In the genomic region with DNA sequence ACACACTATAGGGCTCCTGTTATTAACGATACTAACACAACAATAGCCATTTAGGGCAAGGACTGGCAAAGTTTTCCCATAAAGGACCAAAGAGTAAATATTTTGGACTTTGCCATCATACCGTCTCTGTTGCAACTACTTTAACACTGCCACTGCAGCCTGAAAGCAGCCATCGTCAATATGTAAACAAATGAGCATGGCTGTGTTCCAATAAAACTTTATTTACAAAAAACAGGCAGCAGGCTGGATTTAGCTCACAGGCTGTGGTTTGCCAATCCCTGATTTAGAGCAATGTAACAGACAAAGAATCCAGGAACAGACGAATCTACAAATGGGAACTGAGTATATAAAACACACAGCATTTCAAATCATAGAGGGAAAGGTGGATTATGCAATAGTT, we compare ENCODE assay signal across 17 cellular contexts.
DNase-seq lines count a peak whose midpoint lies in the region; ATAC-seq, FAIRE-seq and TF ChIP-seq lines count a peak whose summit lies in the region.
"Had no signal": no experiment of that assay in that cellular context is flagged by ENCODE, and none has a peak within 500 bp of the region (broad histone marks: within the 10 kb centered on the region; RNA-seq: fewer than 3 reads in every experiment).

No MANE protein-coding gene starts in this region.

- dilution Hi-C loops in endothelial cell of umbilical vein (cut with MboI; ENCODE audit: extremely low pct_ligation_motif_present, low sequenced_read_pairs): no loop called here

- H3K9me3 Mint-ChIP-seq in HFFc6: peaks cover 29% of the 10 kb centered on the region
- no peaks in the 10 kb centered on the region for H3K9me3 Mint-ChIP-seq in activated T-helper 17 cell treated with anti-CD3 and anti-CD28 coated beads, Interleukin-2, amount 50 U/mL, for 72 hours
- H3K9me3 Mint-ChIP-seq: IgD-negative memory B cell had no signal

- TF ChIP-seq POLR2A in endothelial cell of umbilical vein (IDR thresholded peaks at IDR 0.05; ENCODE audit: low read depth, low read length) (no peak), erythroblast (IDR thresholded peaks at IDR 0.05; ENCODE audit: low read length) (no peak)

- POLR2A ChIA-PET in endothelial cell of umbilical vein (lab: Charles Lee): no interaction called here

- peaks cover 39% of the 10 kb centered on the region for H3K27me3 Mint-ChIP-seq in HFFc6 (ENCODE audit: insufficient read depth)
- peaks cover 22% of the 10 kb centered on the region for H3K27me3 Mint-ChIP-seq in activated T-helper 17 cell treated with anti-CD3 and anti-CD28 coated beads, Interleukin-2, amount 50 U/mL, for 72 hours

- no peak overlapping the region for H3K27ac ChIP-seq in endothelial cell of umbilical vein (ENCODE audit: insufficient read depth, low read depth, low read length)
- H3K27ac ChIP-seq: GM23248 had no signal

- H3K36me3 ChIP-seq in endothelial cell of umbilical vein (ENCODE audit: control insufficient read depth in 2 of 2, extremely low read depth in 1 of 2, insufficient read depth in 2 of 2, low read length in 2 of 2): no peaks in the 10 kb centered on the region

- DNase-seq in HFFc6 (peak; percentile 53), NCI-H446 treated with DMSO at 0.1 percent for 48 hours (lab: John Stamatoyannopoulos, UW) (peak; percentile 32), endothelial cell of umbilical vein (ENCODE audit: low read depth, low spot score) (no peak), myocyte (ENCODE audit: low read depth) (peak; percentile 52), erythroblast (lab: John Stamatoyannopoulos, UW) (no peak), sciatic nerve (ENCODE audit: low spot score) (no peak)
- DNase-seq: DMS 273 treated with DMSO at 0.1 percent for 48 hours, DND-41, GM23248, NCI-H1105, NCI-H2081, NCI-H510A, T-helper 17 cell had no signal

- H3K79me2 ChIP-seq in endothelial cell of umbilical vein (ENCODE audit: control insufficient read depth, insufficient read depth, low read length): no peaks in the 10 kb centered on the region

- H3K27ac Mint-ChIP-seq in HFFc6: peak overlapping the region; percentile 9; the same call in 1 of the 2 replicates
- no peak overlapping the region for H3K27ac Mint-ChIP-seq in activated T-helper 17 cell treated with anti-CD3 and anti-CD28 coated beads, Interleukin-2, amount 50 U/mL, for 72 hours
- H3K27ac Mint-ChIP-seq: CD14-positive monocyte, T-helper 17 cell had no signal

- no peaks in the 10 kb centered on the region for H3K4me1 ChIP-seq in endothelial cell of umbilical vein (ENCODE audit: control insufficient read depth, extremely low read depth, insufficient read depth, low read length)

- peaks cover 13% of the 10 kb centered on the region for H3K36me3 Mint-ChIP-seq in HFFc6 (ENCODE audit: low read depth)
- H3K36me3 Mint-ChIP-seq in activated T-helper 17 cell treated with anti-CD3 and anti-CD28 coated beads, Interleukin-2, amount 50 U/mL, for 72 hours (ENCODE audit: low read depth): no peaks in the 10 kb centered on the region
- H3K36me3 Mint-ChIP-seq: CD14-positive monocyte, IgD-negative memory B cell had no signal

- no peak overlapping the region for H3K4me2 ChIP-seq in endothelial cell of umbilical vein (ENCODE audit: insufficient read depth, low read length)

- H3K27me3 ChIP-seq in endothelial cell of umbilical vein (ENCODE audit: control insufficient read depth in 2 of 2, insufficient read depth in 2 of 2, low read length in 2 of 2): peaks cover 0 to 16% of the 10 kb centered on the region in 2 experiments

- H3K4me3 Mint-ChIP-seq in HFFc6: peak overlapping the region; percentile 44; the same call in 1 of the 2 replicates
- no peak overlapping the region for H3K4me3 Mint-ChIP-seq in activated T-helper 17 cell treated with anti-CD3 and anti-CD28 coated beads, Interleukin-2, amount 50 U/mL, for 72 hours
- H3K4me3 Mint-ChIP-seq: CD14-positive monocyte, IgD-negative memory B cell, T-helper 17 cell had no signal

- FAIRE-seq in endothelial cell of umbilical vein (lab: Jason Lieb, UNC): peak; percentile 8
- FAIRE-seq: G401.6 had no signal

- ATAC-seq in activated T-helper 17 cell treated with anti-CD3 and anti-CD28 coated beads, Interleukin-2, amount 50 U/mL, for 72 hours (replicated peaks): no peak
- ATAC-seq in sciatic nerve: no peak
- ATAC-seq: T-helper 17 cell had no signal

- no peak overlapping the region for H3K4me3 ChIP-seq in endothelial cell of umbilical vein (replicated peaks in 1 of 3; ENCODE audit: insufficient read depth in 1 of 3, low read depth in 1 of 3, low read length in 3 of 3)
- H3K4me3 ChIP-seq: GM23248 had no signal

- CTCF ChIA-PET in endothelial cell of umbilical vein (lab: Charles Lee): interaction anchor here (2.4 kb wide), 1 partner anchor 40 kb away, joined by 7 read pairs; no protein-coding TSS in a partner anchor

- no peaks in the 10 kb centered on the region for H3K9me3 ChIP-seq in endothelial cell of umbilical vein (replicated peaks; ENCODE audit: control insufficient read depth, insufficient read depth, low read length)

- BruUV-seq in endothelial cell of umbilical vein (replicated peaks; lab: Mats Ljungman, UMichigan): no TSS peak

- H2AFZ ChIP-seq in endothelial cell of umbilical vein (ENCODE audit: low read depth, low read length): no peak overlapping the region
- H2AFZ ChIP-seq: GM23248 had no signal

- no peaks in the 10 kb centered on the region for H3K9me1 ChIP-seq in endothelial cell of umbilical vein (replicated peaks; ENCODE audit: control insufficient read depth, extremely low read depth, insufficient read depth, low read length)

- no peak overlapping the region for H3K9ac ChIP-seq in endothelial cell of umbilical vein (replicated peaks; ENCODE audit: extremely low read depth, insufficient read depth, low read length)
- H3K9ac ChIP-seq: GM23248 had no signal

- H4K20me1 ChIP-seq in endothelial cell of umbilical vein (replicated peaks; ENCODE audit: control insufficient read depth, extremely low read depth, insufficient read depth, low read length): no peaks in the 10 kb centered on the region

- TF ChIP-seq CTCF in HFFc6 (IDR thresholded peaks at IDR 0.05) (no peak), endothelial cell of umbilical vein (IDR thresholded peaks at IDR 0.05; ENCODE audit: extremely low read depth in 1 of 2, insufficient read depth in 1 of 2, low read depth in 1 of 2, low read length in 2 of 2) (no peak)

- peaks cover 11% of the 10 kb centered on the region; the same call in 1 of the 2 replicates for H3K4me1 Mint-ChIP-seq in HFFc6 (ENCODE audit: low read depth)
- no peaks in the 10 kb centered on the region for H3K4me1 Mint-ChIP-seq in activated T-helper 17 cell treated with anti-CD3 and anti-CD28 coated beads, Interleukin-2, amount 50 U/mL, for 72 hours
- H3K4me1 Mint-ChIP-seq: CD14-positive monocyte had no signal

- intact Hi-C loops in endothelial cell of umbilical vein (cut with micrococcal nuclease): no loop called here
- intact Hi-C loops in sciatic nerve (cut with DNase I): no loop called here

TF ChIP-seq in endothelial cell of umbilical vein, 7 proteins besides CTCF, POLR2A, EP300 and RAD21:
- TF ChIP-seq MYC (IDR thresholded peaks at IDR 0.05; ENCODE audit: low read depth, low read length): no peak

Comparison
In these comparisons a context has a peak if more than half of its experiments do, and no peak if none do; other contexts are left out.
1. DNase-seq: peak in HFFc6 (single experiment), NCI-H446 treated with DMSO at 0.1 percent for 48 hours (single experiment) and myocyte (single experiment); none in endothelial cell of umbilical vein (single experiment), erythroblast (0 of 2) and sciatic nerve (single experiment).